ENCODE assay signal across 9 cellular contexts in the genomic region with DNA sequence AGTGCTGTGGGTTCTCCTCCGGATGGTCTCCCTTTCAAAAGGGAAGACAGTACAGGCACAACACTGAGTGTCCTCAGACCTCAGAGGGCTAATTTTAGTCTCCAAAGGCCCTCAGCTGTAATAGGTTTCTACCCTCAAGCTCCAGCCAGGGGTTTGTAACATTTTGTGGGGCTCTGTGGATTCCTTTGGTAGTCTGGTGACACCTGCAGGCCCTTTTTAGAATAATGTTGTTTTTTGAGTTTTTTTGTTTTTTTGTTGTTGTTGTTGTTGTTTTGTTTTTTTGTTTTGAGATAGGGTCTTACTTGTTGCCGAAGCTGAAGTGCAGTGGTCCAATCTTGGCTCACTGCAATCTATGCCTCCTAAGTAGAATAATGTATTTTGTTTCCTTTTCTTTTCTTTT. TPM values are rescaled to one million over a fixed set of nuclear protein-coding genes. Genes with fewer than 3 reads are reported as not detected.
DNase-seq lines count a peak whose midpoint lies in the region; ATAC-seq and TF ChIP-seq lines count a peak whose summit lies in the region.
"Had no signal": no experiment of that assay in that cellular context is flagged by ENCODE, and none has a peak within 500 bp of the region (broad histone marks: within the 10 kb centered on the region; RNA-seq: fewer than 3 reads in every experiment).

No MANE protein-coding gene starts in this region.

- WGBS in tibial nerve, 2 donors, result 56 to 57% methylated on average over 2 of the region's 2 CpGs

- no peak overlapping the region for H3K4me3 Mint-ChIP-seq in glutamatergic neuron (ENCODE audit: unreplicated experiment)
- H3K4me3 Mint-ChIP-seq: activated naive CD8-positive, alpha-beta T cell had no signal

- TF ChIP-seq CTCF in RWPE2 (IDR thresholded peaks at IDR 0.05; ENCODE audit: poor library complexity, severe bottlenecking), result peak; percentile 31
- TF ChIP-seq CTCF in glutamatergic neuron (IDR thresholded peaks at IDR 0.05; ENCODE audit: partially characterized antibody, unreplicated experiment), result peak; percentile 20
- peak in 3 of 5 experiments; percentile 11 to 21 (median 13) for TF ChIP-seq CTCF in tibial nerve (IDR thresholded peaks at IDR 0.05)
- peak in 1 of 2 experiments; percentile 29 for TF ChIP-seq CTCF in tibial artery (IDR thresholded peaks at IDR 0.05)

- H3K27ac Mint-ChIP-seq in glutamatergic neuron (ENCODE audit: unreplicated experiment), result no peak overlapping the region
- H3K27ac Mint-ChIP-seq: activated naive CD8-positive, alpha-beta T cell had no signal

- H3K4me1 Mint-ChIP-seq in glutamatergic neuron (ENCODE audit: low read depth, unreplicated experiment), result no peaks in the 10 kb centered on the region

- peaks cover 2% of the 10 kb centered on the region for H3K27me3 Mint-ChIP-seq in glutamatergic neuron (ENCODE audit: unreplicated experiment)
- H3K27me3 Mint-ChIP-seq: activated naive CD8-positive, alpha-beta T cell had no signal

- no peak for TF ChIP-seq POLR2A in tibial nerve (IDR thresholded peaks at IDR 0.05)

- TF ChIP-seq EP300 in tibial nerve (IDR thresholded peaks at IDR 0.05), result no peak

- H3K27me3 ChIP-seq in RWPE2 (ENCODE audit: insufficient read depth, poor library complexity, severe bottlenecking) (no peaks in the 10 kb centered on the region), tibial nerve (no peaks in the 10 kb centered on the region), tibial artery (no peaks in the 10 kb centered on the region)

- DNase-seq in NCI-H82 (lab: John Stamatoyannopoulos, UW) (peak; percentile 47), NCI-H82 treated with DMSO at 0.1 percent for 48 hours (lab: John Stamatoyannopoulos, UW; ENCODE audit: unreplicated experiment) (no peak), RWPE2 (ENCODE audit: low spot score) (no peak), glutamatergic neuron (no peak), tibial nerve (ENCODE audit: low spot score in 2 of 2) (no peak), kidney tubule cell (ENCODE audit: low spot score) (no peak), tibial artery (no peak)

- H3K36me3 Mint-ChIP-seq in glutamatergic neuron (ENCODE audit: unreplicated experiment), result no peaks in the 10 kb centered on the region

- no peaks in the 10 kb centered on the region for H3K9me3 ChIP-seq in RWPE2 (ENCODE audit: severe bottlenecking)
- H3K9me3 ChIP-seq in tibial nerve, result no peaks in the 10 kb centered on the region
- no peaks in the 10 kb centered on the region for H3K9me3 ChIP-seq in tibial artery

- H3K4me1 ChIP-seq in RWPE2 (ENCODE audit: insufficient read depth, poor library complexity, severe bottlenecking) (no peaks in the 10 kb centered on the region), tibial nerve (no peaks in the 10 kb centered on the region), tibial artery (no peaks in the 10 kb centered on the region)

- no peaks in the 10 kb centered on the region for H3K9me3 Mint-ChIP-seq in glutamatergic neuron (ENCODE audit: unreplicated experiment)

- no peak overlapping the region for H3K27ac ChIP-seq in RWPE2 (ENCODE audit: poor library complexity, severe bottlenecking)
- no peak overlapping the region for H3K27ac ChIP-seq in tibial nerve
- no peak overlapping the region for H3K27ac ChIP-seq in tibial artery

- H3K36me3 ChIP-seq in RWPE2 (ENCODE audit: low read depth), result peaks cover 16% of the 10 kb centered on the region
- H3K36me3 ChIP-seq in tibial nerve, result peaks cover 0 to 42% (median 0%) of the 10 kb centered on the region in 3 donors
- peaks cover 0 to 7% (median 4%) of the 10 kb centered on the region in 3 donors for H3K36me3 ChIP-seq in tibial artery

- intact Hi-C loops in tibial artery (cut with DNase I; ENCODE audit: low total_unique reads), result loop anchor here (5.0 kb wide), 1 partner anchor 76 kb away; no protein-coding TSS in a partner anchor

- no peak for ATAC-seq in RWPE2 (ENCODE audit: low read depth)
- ATAC-seq in HG02938 (IDR thresholded peaks at IDR 0.05; ENCODE audit: unreplicated experiment), result no peak

- H3K4me3 ChIP-seq in RWPE2 (ENCODE audit: severe bottlenecking) (no peak overlapping the region), tibial nerve (no peak overlapping the region), tibial artery (no peak overlapping the region)

RNA-seq across cellular contexts. Expression of gene TMEM201, which starts 15.0 kb away (rescaled TPM):
- total RNA-seq in glutamatergic neuron (ENCODE audit: unreplicated experiment), result 35.1 TPM
- 10 to 100 TPM; 11.8 to 22.8 (median 16.3) TPM for total RNA-seq in tibial nerve

RNA-seq across cellular contexts. Expression of gene SLC25A33, which starts 34.5 kb away (rescaled TPM):
- total RNA-seq in glutamatergic neuron (ENCODE audit: unreplicated experiment) (4.6 TPM), tibial nerve (10 to 100 TPM in 1 of 4 donors, 1 to 10 TPM in 3; 5.4 to 10.2 (median 6.8) TPM)
